14 cellular contexts compared by ENCODE assay signal in genomic region chr16:84918006-84918909, GRCh38.
DNase-seq lines count a peak whose midpoint lies in the region; ATAC-seq and TF ChIP-seq lines count a peak whose summit lies in the region.
"Had no signal": no experiment of that assay in that cellular context is flagged by ENCODE, and none has a peak within 500 bp of the region (broad histone marks: within the 10 kb centered on the region; RNA-seq: fewer than 3 reads in every experiment).

No MANE protein-coding gene starts in this region.

- ATAC-seq in Right ventricle myocardium inferior (no peak), left cardiac atrium (no peak), HG03520 (IDR thresholded peaks at IDR 0.05; ENCODE audit: unreplicated experiment) (no peak)

- H3K9me3 Mint-ChIP-seq in nephron (no peaks in the 10 kb centered on the region), type B pancreatic cell (no peaks in the 10 kb centered on the region), chondrocyte (ENCODE audit: low read depth) (no peaks in the 10 kb centered on the region)

- DNase-seq in Right ventricle myocardium inferior (ENCODE audit: missing footprints) (peak; percentile 48), left cardiac atrium (no peak), type B pancreatic cell (ENCODE audit: extremely low spot score, unreplicated experiment) (no peak), NOMO-1 treated with dmso at 0.1 percent for 144 hours (lab: John Stamatoyannopoulos, UW; ENCODE audit: unreplicated experiment) (no peak), chondrocyte (ENCODE audit: low spot score) (no peak)
- DNase-seq: DND-41, NCI-H1048, NCI-H1436 treated with DMSO at 0.1 percent for 48 hours, NCI-H510A treated with DMSO at 0.1 percent for 48 hours, PC-9 had no signal

- H3K27me3 Mint-ChIP-seq in nephron (ENCODE audit: low read depth) = peaks cover 34% of the 10 kb centered on the region
- peaks cover 3% of the 10 kb centered on the region for H3K27me3 Mint-ChIP-seq in type B pancreatic cell
- H3K27me3 Mint-ChIP-seq in chondrocyte (ENCODE audit: low read depth) = peaks cover 52% of the 10 kb centered on the region

- peaks cover 87% of the 10 kb centered on the region for H3K4me1 Mint-ChIP-seq in nephron
- H3K4me1 Mint-ChIP-seq in type B pancreatic cell (ENCODE audit: unreplicated experiment) = peaks cover 38% of the 10 kb centered on the region
- peaks cover 12% of the 10 kb centered on the region for H3K4me1 Mint-ChIP-seq in chondrocyte (ENCODE audit: low read depth)

- H3K4me3 Mint-ChIP-seq in nephron = peak overlapping the region in 1 of 3 experiments; percentile 21
- no peak overlapping the region for H3K4me3 Mint-ChIP-seq in type B pancreatic cell
- H3K4me3 Mint-ChIP-seq in chondrocyte (ENCODE audit: unreplicated experiment) = no peak overlapping the region

- peak overlapping the region; percentile 41 for H3K27ac ChIP-seq in angular gyrus (ENCODE audit: low read depth, low read length)
- H3K27ac ChIP-seq: 22Rv1, PC-9 had no signal

- H3K27ac Mint-ChIP-seq in nephron = peak overlapping the region; percentile 52 to 90 (median 86)
- H3K27ac Mint-ChIP-seq in type B pancreatic cell = peak overlapping the region; percentile 0
- no peak overlapping the region for H3K27ac Mint-ChIP-seq in chondrocyte (ENCODE audit: unreplicated experiment)

- H3K36me3 Mint-ChIP-seq in nephron (ENCODE audit: low read depth) (no peaks in the 10 kb centered on the region), type B pancreatic cell (no peaks in the 10 kb centered on the region), chondrocyte (ENCODE audit: low read depth) (no peaks in the 10 kb centered on the region)

- TF ChIP-seq CTCF in nephron (IDR thresholded peaks at IDR 0.05; ENCODE audit: unreplicated experiment in 3 of 3) (no peak), type B pancreatic cell (conservative IDR thresholded peaks at IDR 0.05) (no peak), chondrocyte (IDR thresholded peaks at IDR 0.05) (no peak)

- intact Hi-C loops in Right ventricle myocardium inferior (cut with DNase I) = no loop called here
- intact Hi-C loops in left cardiac atrium (cut with DNase I) = loop anchor here in 1 of 2 donors (10.0 kb wide), 1 partner anchor 83 kb away; no protein-coding TSS in a partner anchor
